9 cellular contexts compared by ENCODE assay signal in genomic region chr22:45162531-45162930, GRCh38. TPM values are rescaled to one million over a fixed set of nuclear protein-coding genes. Genes with fewer than 3 reads are reported as not detected.
DNase-seq lines count a peak whose midpoint lies in the region; ATAC-seq and TF ChIP-seq lines count a peak whose summit lies in the region.
"Had no signal": no experiment of that assay in that cellular context is flagged by ENCODE, and none has a peak within 500 bp of the region (broad histone marks: within the 10 kb centered on the region; RNA-seq: fewer than 3 reads in every experiment).

No MANE protein-coding gene starts in this region.

- TF ChIP-seq CTCF in KMS-11 (conservative IDR thresholded peaks at IDR 0.05; ENCODE audit: low read depth, low read length) (no peak), mammary epithelial cell (conservative IDR thresholded peaks at IDR 0.05 in 1 of 2, IDR thresholded peaks at IDR 0.05 in 1 of 2; ENCODE audit: extremely low read depth in 1 of 2, insufficient read depth in 1 of 2, low read depth in 1 of 2, low read length in 2 of 2) (no peak)

- H4K20me1 ChIP-seq in BLaER1, result peaks cover 34% of the 10 kb centered on the region
- no peaks in the 10 kb centered on the region for H4K20me1 ChIP-seq in KMS-11 (ENCODE audit: insufficient read depth)
- H4K20me1 ChIP-seq in mammary epithelial cell (ENCODE audit: insufficient read depth, low read length), result no peaks in the 10 kb centered on the region

- peaks cover 27 to 71% (median 52%) of the 10 kb centered on the region in 4 donors for H3K4me1 Mint-ChIP-seq in naive thymus-derived CD8-positive, alpha-beta T cell

- H3K27ac ChIP-seq in BLaER1, result peak overlapping the region; percentile 87
- H3K27ac ChIP-seq in KMS-11, result no peak overlapping the region
- H3K27ac ChIP-seq in mammary epithelial cell (ENCODE audit: insufficient read depth, low read depth, low read length), result peak overlapping the region; percentile 98
- H3K27ac ChIP-seq in caudate nucleus (ENCODE audit: low read depth, low read length), result no peak overlapping the region

- peak overlapping the region; percentile 98 for H3K4me2 ChIP-seq in BLaER1
- peak overlapping the region; percentile 79 for H3K4me2 ChIP-seq in KMS-11
- H3K4me2 ChIP-seq in mammary epithelial cell (ENCODE audit: insufficient read depth, low read depth, low read length), result peak overlapping the region; percentile 88

- H3K9me3 Mint-ChIP-seq in naive thymus-derived CD8-positive, alpha-beta T cell, result no peaks in the 10 kb centered on the region

- 28% methylated on average over 13 of the region's 19 CpGs for WGBS in mammary epithelial cell (ENCODE audit: low coverage, missing lambda C conversion rate)

- POLR2A ChIA-PET in naive thymus-derived CD8-positive, alpha-beta T cell (lab: Charles Lee), result interaction anchor here (0.9 to 1.6 kb wide), 3 partner anchors 10 to 79 kb away, joined by 4 to 25 read pairs (median 7); no protein-coding TSS in a partner anchor

- H3K79me2 ChIP-seq in KMS-11 (ENCODE audit: insufficient read depth, low read depth), result peaks cover 66% of the 10 kb centered on the region
- peaks cover 94% of the 10 kb centered on the region for H3K79me2 ChIP-seq in mammary epithelial cell (ENCODE audit: insufficient read depth, low read length)

- H3K4me3 Mint-ChIP-seq in naive thymus-derived CD8-positive, alpha-beta T cell, result peak overlapping the region; percentile 81 to 98 (median 92)

- H3K4me1 ChIP-seq in BLaER1, result peaks cover 70% of the 10 kb centered on the region
- H3K4me1 ChIP-seq in KMS-11 (ENCODE audit: low read depth, poor library complexity, severe bottlenecking), result peaks cover 26% of the 10 kb centered on the region
- H3K4me1 ChIP-seq in mammary epithelial cell (ENCODE audit: insufficient read depth, low read length), result peaks cover 30% of the 10 kb centered on the region

- intact Hi-C loops in mammary epithelial cell (cut with micrococcal nuclease), result loop anchor here (1.0 to 2.0 kb wide), 3 partner anchors 57 to 100 kb away; no protein-coding TSS in a partner anchor

- H2AFZ ChIP-seq in KMS-11 (ENCODE audit: low read depth) (no peak overlapping the region), mammary epithelial cell (ENCODE audit: low read depth, low read length) (no peak overlapping the region)

- H3K9me3 ChIP-seq in BLaER1 (no peaks in the 10 kb centered on the region), mammary epithelial cell (replicated peaks; ENCODE audit: insufficient read depth, low read length) (no peaks in the 10 kb centered on the region)

- H3K27me3 ChIP-seq in BLaER1, result no peaks in the 10 kb centered on the region
- no peaks in the 10 kb centered on the region for H3K27me3 ChIP-seq in KMS-11 (ENCODE audit: insufficient read depth, low read depth)
- H3K27me3 ChIP-seq in mammary epithelial cell (ENCODE audit: insufficient read depth, low read length), result no peaks in the 10 kb centered on the region

- H3K4me3 ChIP-seq in BLaER1 (peak overlapping the region; percentile 95), KMS-11 (IDR thresholded peaks at IDR 0.05; ENCODE audit: insufficient read depth, low read depth, low read length) (no peak overlapping the region), mammary epithelial cell (replicated peaks in 1 of 3; ENCODE audit: insufficient read depth in 1 of 3, low read depth in 2 of 3, low read length in 3 of 3) (peak overlapping the region; percentile 78 to 96 (median 91))

- in situ Hi-C loops in mammary epithelial cell (cut with MboI; ENCODE audit: low sequenced_read_pairs in 2 of 2), result loop anchor here in 1 of 2 donors (5.0 kb wide), 1 partner anchor 55 kb away; no protein-coding TSS in a partner anchor

- H3K36me3 Mint-ChIP-seq in naive thymus-derived CD8-positive, alpha-beta T cell, result peaks cover 0 to 25% (median 4%) of the 10 kb centered on the region in 3 donors

- H3K36me3 ChIP-seq in BLaER1 (peaks cover 25% of the 10 kb centered on the region), KMS-11 (ENCODE audit: insufficient read depth) (no peaks in the 10 kb centered on the region; the same call in 1 of the 2 replicates), mammary epithelial cell (ENCODE audit: insufficient read depth, low read length) (peaks cover 16% of the 10 kb centered on the region)

- H3K9ac ChIP-seq in BLaER1, result peak overlapping the region; percentile 96
- H3K9ac ChIP-seq in KMS-11, result no peak overlapping the region
- peak overlapping the region; percentile 95 for H3K9ac ChIP-seq in mammary epithelial cell (ENCODE audit: insufficient read depth, low read length)

- peak overlapping the region; percentile 22 to 93 (median 80) for H3K27ac Mint-ChIP-seq in naive thymus-derived CD8-positive, alpha-beta T cell

- CTCF ChIA-PET in mammary epithelial cell (lab: Charles Lee; ENCODE audit: low non-redundant PET), result no interaction called here

- DNase-seq in mammary epithelial cell (peak; percentile 26), HuH-7.5 (ENCODE audit: low spot score) (no peak), caudate nucleus (lab: John Stamatoyannopoulos, UW) (no peak), kidney glomerular epithelial cell (lab: John Stamatoyannopoulos, UW) (no peak)
- no peak for DNase-seq in naive thymus-derived CD8-positive, alpha-beta T cell
- DNase-seq: NCI-H446 treated with DMSO at 0.1 percent for 48 hours had no signal

- TSS peak; percentile 78 for BruUV-seq in mammary epithelial cell (replicated peaks; lab: Mats Ljungman, UMichigan)

- ATAC-seq in naive thymus-derived CD8-positive, alpha-beta T cell, result no peak
- ATAC-seq in GM19023 (IDR thresholded peaks at IDR 0.05; ENCODE audit: unreplicated experiment), result no peak

- dilution Hi-C loops in mammary epithelial cell (cut with HindIII; ENCODE audit: low sequenced_read_pairs), result no loop called here

- H3K27me3 Mint-ChIP-seq in naive thymus-derived CD8-positive, alpha-beta T cell, result no peaks in the 10 kb centered on the region

RNA-seq across cellular contexts. Expression of gene NUP50, which starts 1.2 kb away (rescaled TPM):
- 10 to 100 TPM; 33.7 to 81.5 TPM for total RNA-seq in mammary epithelial cell
- 35.0 TPM for polyA plus RNA-seq in mammary epithelial cell
- polyA minus RNA-seq in mammary epithelial cell, result 54.1 TPM
- 100 to 1,000 TPM; 103 to 111 TPM for total RNA-seq in naive thymus-derived CD8-positive, alpha-beta T cell
- polyA plus RNA-seq in naive thymus-derived CD8-positive, alpha-beta T cell, result 10 to 100 TPM; 45.2 to 73.1 (median 46.9) TPM

Comparison
In these comparisons a context has a peak if more than half of its experiments do, and no peak if none do; other contexts are left out.
1. H3K27ac ChIP-seq: peak in BLaER1 (single experiment) and mammary epithelial cell (single experiment); none in KMS-11 (single experiment) and caudate nucleus (single experiment).
2. Peak in every context shown above with its lines, with median percentiles within 50 percentile points of each other: H3K4me2 ChIP-seq.